In genomic region chr17:65727832-65728231, GRCh38 we compare ENCODE assay signal across 21 cellular contexts.
"Had no signal": no experiment of that assay in that cellular context is flagged by ENCODE, and none has a peak within 500 bp of the region (broad histone marks: within the 10 kb centered on the region; RNA-seq: fewer than 3 reads in every experiment).

No MANE protein-coding gene starts in this region.

- H3K36me3 ChIP-seq: SJSA1 had no signal

- H3K27ac ChIP-seq: HL-60, SJSA1, SK-N-MC had no signal

- H3K27me3 ChIP-seq: SJSA1 had no signal

- H3K4me3 ChIP-seq: SJSA1, SK-N-MC had no signal

- H3K9me3 ChIP-seq: SJSA1 had no signal

- DNase-seq: Karpas-422, KG1, MM.1S, NCI-H1092 treated with DMSO at 0.1 percent for 48 hours, NCI-H187, NCI-H2029, NCI-H2081 treated with DMSO at 0.1 percent for 48 hours, NCI-H2171, NCI-H226, NCI-H446, NCI-H510A, NCI-H524 treated with DMSO at 0.1 percent for 48 hours, NCI-H69, NCI-H774, Right ventricle myocardium superior, RPMI8226, SIG-M5 had no signal

- FAIRE-seq: RCC 7860 had no signal
